ENCODE assay signal across 25 cellular contexts in the genomic region with DNA sequence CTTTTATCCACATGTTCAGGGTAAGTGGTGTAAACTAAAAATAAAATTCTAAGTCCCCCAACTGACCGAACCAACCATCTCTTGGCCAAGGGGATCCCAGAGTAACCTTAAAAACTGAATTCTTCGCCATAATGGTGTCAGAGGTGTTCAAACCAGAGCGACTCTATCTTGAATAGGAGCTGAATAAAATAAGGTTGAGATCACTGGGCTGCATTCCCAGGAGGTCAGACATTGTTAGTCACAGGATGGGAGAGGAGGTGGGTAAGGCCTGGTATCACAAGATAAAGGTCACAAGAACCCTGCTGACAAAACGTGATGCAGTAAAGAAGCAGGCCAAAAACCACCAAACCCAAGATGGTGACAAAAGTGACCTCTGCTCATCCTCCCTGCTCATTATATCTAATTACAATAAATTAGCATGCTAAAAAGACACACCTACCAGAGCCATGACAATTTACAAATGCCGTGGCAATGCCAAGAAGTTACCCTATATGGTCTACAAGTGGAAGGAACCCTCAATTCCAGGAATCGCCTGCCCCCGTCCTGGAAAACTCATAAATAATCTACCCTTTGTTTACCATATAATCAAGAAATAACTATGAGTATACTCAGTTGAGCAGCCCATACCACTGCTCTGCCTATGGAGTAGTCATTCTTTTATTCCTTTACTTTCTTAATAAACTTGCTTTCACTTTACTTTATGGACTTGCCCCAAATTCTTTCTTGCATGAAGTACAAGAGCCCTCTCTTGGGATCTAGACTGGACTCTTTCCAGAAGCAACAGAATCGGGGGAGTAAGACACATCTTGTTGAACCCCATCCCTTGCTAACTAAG.
DNase-seq lines count a peak whose midpoint lies in the region; ATAC-seq and TF ChIP-seq lines count a peak whose summit lies in the region.
"Had no signal": no experiment of that assay in that cellular context is flagged by ENCODE, and none has a peak within 500 bp of the region (broad histone marks: within the 10 kb centered on the region; RNA-seq: fewer than 3 reads in every experiment).

No MANE protein-coding gene starts in this region.

- H3K27ac Mint-ChIP-seq in neural progenitor cell, result no peak overlapping the region
- H3K27ac Mint-ChIP-seq in effector memory CD8-positive, alpha-beta T cell, result no peak overlapping the region
- H3K27ac Mint-ChIP-seq: activated naive CD8-positive, alpha-beta T cell; activated T-cell treated with anti-CD3 and anti-CD28 coated beads, Interleukin-2, amount 50 U/mL, for 72 hours; CD4-positive, CD25-positive, alpha-beta regulatory T cell; GM23338; stimulated activated naive B cell treated with anti-CD40 and anti-IgM and Interleukin-4, amounts not matched to agents 10 μg/mL and 1 μg/mL and 100 μg/mL, for 72 hours had no signal

- H3K36me3 Mint-ChIP-seq in neural progenitor cell, result peaks cover 3% of the 10 kb centered on the region
- H3K36me3 Mint-ChIP-seq in effector memory CD8-positive, alpha-beta T cell (ENCODE audit: insufficient read depth), result peaks cover 3% of the 10 kb centered on the region
- H3K36me3 Mint-ChIP-seq: activated naive CD8-positive, alpha-beta T cell; CD4-positive, CD25-positive, alpha-beta regulatory T cell; naive B cell; stimulated activated naive B cell treated with anti-CD40 and anti-IgM and Interleukin-4, amounts not matched to agents 10 μg/mL and 1 μg/mL and 100 μg/mL, for 72 hours had no signal

- no TSS peak for BruUV-seq in PC-3 (replicated peaks; lab: Mats Ljungman, UMichigan)

- H3K4me2 ChIP-seq in GM23248 (ENCODE audit: unreplicated experiment), result no peak overlapping the region
- no peak overlapping the region for H3K4me2 ChIP-seq in PC-3 (ENCODE audit: low read length)
- H3K4me2 ChIP-seq in neural progenitor cell, result peak overlapping the region; percentile 65
- H3K4me2 ChIP-seq: GM23338 had no signal

- no peaks in the 10 kb centered on the region for H4K20me1 ChIP-seq in GM23248 (ENCODE audit: insufficient read depth)
- H4K20me1 ChIP-seq in PC-3 (ENCODE audit: low read length), result no peaks in the 10 kb centered on the region
- no peaks in the 10 kb centered on the region for H4K20me1 ChIP-seq in neural progenitor cell (ENCODE audit: low read depth)

- H3K9me2 ChIP-seq in GM23248 (ENCODE audit: insufficient read depth) (no peaks in the 10 kb centered on the region), PC-3 (replicated peaks; ENCODE audit: low read length) (no peaks in the 10 kb centered on the region)

- H3K36me3 ChIP-seq in GM23248 (ENCODE audit: low read depth) (no peaks in the 10 kb centered on the region), PC-3 (ENCODE audit: low read depth, low read length) (no peaks in the 10 kb centered on the region), neural progenitor cell (no peaks in the 10 kb centered on the region), uterus (no peaks in the 10 kb centered on the region)
- H3K36me3 ChIP-seq: right lobe of liver had no signal

- TF ChIP-seq POLR2A in uterus (IDR thresholded peaks at IDR 0.05), result no peak

- WGBS in GM23248 (ENCODE audit: low coverage in 1 of 2, low lambda C conversion rate in 2 of 2, missing lambda C conversion rate in 2 of 2), 2 experiments, result 76 to 81% methylated on average over 8 of the region's 8 CpGs

- in situ Hi-C loops in GM23248 (cut with MboI), result no loop called here

- peak; percentile 58 for ATAC-seq in PC-3
- no peak for ATAC-seq in effector memory CD8-positive, alpha-beta T cell (replicated peaks)
- ATAC-seq: activated T-cell treated with anti-CD3 and anti-CD28 coated beads, Interleukin-2, amount 50 U/mL, for 72 hours; body of pancreas; right lobe of liver; stimulated activated naive B cell treated with anti-CD40 and anti-IgM and Interleukin-4, amounts not matched to agents 10 μg/mL and 1 μg/mL and 100 μg/mL, for 72 hours had no signal

- peak; percentile 36 for DNase-seq in GM23248
- DNase-seq in PC-3, result peak; percentile 35
- DNase-seq in choroid plexus epithelial cell (ENCODE audit: low read depth), result peak; percentile 25
- no peak for DNase-seq in neural progenitor cell (ENCODE audit: low spot score)
- DNase-seq in effector memory CD8-positive, alpha-beta T cell, result no peak
- DNase-seq in stimulated activated CD8-positive, alpha-beta memory T cell treated with anti-CD3 and anti-CD28 coated beads, Interleukin-4, amount 100 ng/mL, for 48 hours, result no peak
- DNase-seq in GF-D8 (lab: John Stamatoyannopoulos, UW), result no peak
- no peak for DNase-seq in uterus
- DNase-seq: activated CD4-positive, CD25-positive, alpha-beta regulatory T cell treated with anti-CD3 and anti-CD28 coated beads, Interleukin-2, amount 50 U/mL, for 72 hours; activated CD8-positive, alpha-beta memory T cell treated with anti-CD3 and anti-CD28 coated beads for 24 hours; activated T-cell treated with anti-CD3 and anti-CD28 coated beads, Interleukin-2, amount 50 U/mL, for 72 hours; CD4-positive, CD25-positive, alpha-beta regulatory T cell; hippocampal formation; KBM-7; mammary epithelial cell; naive B cell; NCI-H187; NK-92 treated with Interleukin-12 subunit alpha and Interleukin-12 subunit beta, amount 100 ng/mL, for 24 hours; right lobe of liver; stimulated activated naive B cell treated with anti-CD40 and anti-IgM and Interleukin-4, amounts not matched to agents 10 μg/mL and 1 μg/mL and 100 μg/mL, for 72 hours; T-helper 9 cell had no signal

- H3K79me2 ChIP-seq in GM23248 (ENCODE audit: insufficient read depth) (no peaks in the 10 kb centered on the region), PC-3 (ENCODE audit: low read length) (no peaks in the 10 kb centered on the region), neural progenitor cell (ENCODE audit: low read depth) (no peaks in the 10 kb centered on the region)

- H3F3A ChIP-seq in GM23248 (ENCODE audit: insufficient read depth), result no peaks in the 10 kb centered on the region
- no peaks in the 10 kb centered on the region for H3F3A ChIP-seq in PC-3 (ENCODE audit: low read length, unreplicated experiment)
- peaks cover 33% of the 10 kb centered on the region for H3F3A ChIP-seq in neural progenitor cell (ENCODE audit: low read depth)

- POLR2A ChIA-PET in PC-3 (lab: Charles Lee; ENCODE audit: unreplicated experiment), result interaction anchor here (0.6 kb wide), 1 partner anchor 1003 kb away, joined by 4 read pairs; no protein-coding TSS in a partner anchor

- peaks cover 17% of the 10 kb centered on the region for H3K4me1 Mint-ChIP-seq in neural progenitor cell
- H3K4me1 Mint-ChIP-seq in effector memory CD8-positive, alpha-beta T cell (ENCODE audit: low read depth in 2 of 2), result no peaks in the 10 kb centered on the region
- H3K4me1 Mint-ChIP-seq: CD4-positive, CD25-positive, alpha-beta regulatory T cell; naive B cell; stimulated activated naive B cell treated with anti-CD40 and anti-IgM and Interleukin-4, amounts not matched to agents 10 μg/mL and 1 μg/mL and 100 μg/mL, for 72 hours had no signal

- intact Hi-C loops in PC-3 (cut with micrococcal nuclease), result no loop called here
- intact Hi-C loops in uterus (cut with DNase I; ENCODE audit: low total_unique reads), result no loop called here

- H3K4me3 ChIP-seq in GM23248, result no peak overlapping the region
- H3K4me3 ChIP-seq in PC-3 (ENCODE audit: low read length), result no peak overlapping the region
- no peak overlapping the region for H3K4me3 ChIP-seq in choroid plexus epithelial cell (ENCODE audit: low read depth, low read length)
- H3K4me3 ChIP-seq in neural progenitor cell, result no peak overlapping the region
- no peak overlapping the region for H3K4me3 ChIP-seq in uterus
- H3K4me3 ChIP-seq: body of pancreas, coronary artery, GM23338, right lobe of liver had no signal

- H2AFZ ChIP-seq in GM23248, result no peak overlapping the region
- no peak overlapping the region for H2AFZ ChIP-seq in PC-3 (ENCODE audit: low read length)
- H2AFZ ChIP-seq in neural progenitor cell (replicated peaks), result no peak overlapping the region
- H2AFZ ChIP-seq: GM23338 had no signal

- no peak overlapping the region for H3K4me3 Mint-ChIP-seq in neural progenitor cell
- no peak overlapping the region for H3K4me3 Mint-ChIP-seq in effector memory CD8-positive, alpha-beta T cell
- H3K4me3 Mint-ChIP-seq: activated naive CD8-positive, alpha-beta T cell; activated T-cell treated with anti-CD3 and anti-CD28 coated beads, Interleukin-2, amount 50 U/mL, for 72 hours; CD4-positive, CD25-positive, alpha-beta regulatory T cell; GM23338; naive B cell; stimulated activated naive B cell treated with anti-CD40 and anti-IgM and Interleukin-4, amounts not matched to agents 10 μg/mL and 1 μg/mL and 100 μg/mL, for 72 hours had no signal

- TF ChIP-seq CTCF in PC-3 (conservative IDR thresholded peaks at IDR 0.05; ENCODE audit: low read depth, low read length) (no peak), choroid plexus epithelial cell (conservative IDR thresholded peaks at IDR 0.05; ENCODE audit: low read depth, low read length) (no peak), neural progenitor cell (IDR thresholded peaks at IDR 0.05) (no peak), uterus (IDR thresholded peaks at IDR 0.05) (no peak)

- no peaks in the 10 kb centered on the region for H3K27me3 Mint-ChIP-seq in neural progenitor cell (ENCODE audit: insufficient read depth, low read depth)
- H3K27me3 Mint-ChIP-seq in effector memory CD8-positive, alpha-beta T cell, result peaks cover 10 to 14% of the 10 kb centered on the region in 2 donors

- H3K4me1 ChIP-seq in GM23248 (ENCODE audit: insufficient read depth), result 0 out of 2 replicates have a peak, but pooled peaks cover 13% of the 10 kb centered on the region
- H3K4me1 ChIP-seq in PC-3 (ENCODE audit: insufficient read depth, low read length), result no peaks in the 10 kb centered on the region; the same call in 1 of the 2 replicates
- H3K4me1 ChIP-seq in neural progenitor cell, result peaks cover 39% of the 10 kb centered on the region
- H3K4me1 ChIP-seq in uterus, result no peaks in the 10 kb centered on the region
- H3K4me1 ChIP-seq: body of pancreas, right lobe of liver had no signal

- CTCF ChIA-PET in PC-3 (lab: Charles Lee), result interaction anchor here (0.6 kb wide), 1 partner anchor 11 kb away, joined by 4 read pairs; no protein-coding TSS in a partner anchor

- H3K27ac ChIP-seq in GM23248, result no peak overlapping the region
- no peak overlapping the region for H3K27ac ChIP-seq in PC-3 (ENCODE audit: low read length)
- H3K27ac ChIP-seq in neural progenitor cell, result peak overlapping the region; percentile 94
- no peak overlapping the region for H3K27ac ChIP-seq in uterus
- H3K27ac ChIP-seq: body of pancreas, coronary artery, right lobe of liver had no signal

- H3K9me3 ChIP-seq in GM23248 (ENCODE audit: low read depth) (no peaks in the 10 kb centered on the region), PC-3 (ENCODE audit: low read length) (no peaks in the 10 kb centered on the region), neural progenitor cell (ENCODE audit: low read depth) (no peaks in the 10 kb centered on the region), uterus (no peaks in the 10 kb centered on the region)
- H3K9me3 ChIP-seq: body of pancreas, right lobe of liver had no signal

- H3K9ac ChIP-seq in GM23248, result no peak overlapping the region
- no peak overlapping the region for H3K9ac ChIP-seq in PC-3 (ENCODE audit: low read length)
- no peak overlapping the region for H3K9ac ChIP-seq in neural progenitor cell

- peaks cover 7% of the 10 kb centered on the region for H3K9me3 Mint-ChIP-seq in neural progenitor cell
- no peaks in the 10 kb centered on the region for H3K9me3 Mint-ChIP-seq in effector memory CD8-positive, alpha-beta T cell
- H3K9me3 Mint-ChIP-seq: GM23338; naive B cell; stimulated activated naive B cell treated with anti-CD40 and anti-IgM and Interleukin-4, amounts not matched to agents 10 μg/mL and 1 μg/mL and 100 μg/mL, for 72 hours had no signal

- H3K27me3 ChIP-seq in GM23248 (replicated peaks; ENCODE audit: insufficient read depth) (0 out of 2 replicates have a peak, but pooled peaks cover 4% of the 10 kb centered on the region), PC-3 (ENCODE audit: low read length) (0 out of 2 replicates have a peak, but pooled peaks cover 4% of the 10 kb centered on the region), neural progenitor cell (no peaks in the 10 kb centered on the region), uterus (no peaks in the 10 kb centered on the region)
- H3K27me3 ChIP-seq: body of pancreas, right lobe of liver had no signal

Comparison
In these comparisons a context has a peak if more than half of its experiments do, and no peak if none do; other contexts are left out.
1. DNase-seq: peak in GM23248 (single experiment), PC-3 (single experiment) and choroid plexus epithelial cell (single experiment); none in neural progenitor cell (single experiment), effector memory CD8-positive, alpha-beta T cell (0 of 3), stimulated activated CD8-positive, alpha-beta memory T cell treated with anti-CD3 and anti-CD28 coated beads, Interleukin-4, amount 100 ng/mL, for 48 hours (single experiment), GF-D8 (single experiment) and uterus (0 of 2).